ENCODE assay signal across 8 cellular contexts in genomic region chr20:2005831-2006426, GRCh38. TPM values are rescaled to one million over a fixed set of nuclear protein-coding genes. Genes with fewer than 3 reads are reported as not detected.
A peak's percentile ranks its signal among the peaks of the same experiment; 100 is the strongest.
DNase-seq lines count a peak whose midpoint lies in the region; TF ChIP-seq lines count a peak whose summit lies in the region.

No MANE protein-coding gene starts in this region.

- H3K4me3 ChIP-seq in astrocyte of the cerebellum (ENCODE audit: low read depth, low read length) (no peak overlapping the region), BE2C (ENCODE audit: low read depth, low read length) (no peak overlapping the region)

- in situ Hi-C loops in astrocyte of the cerebellum (cut with HindIII; ENCODE audit: low sequenced_read_pairs), result no loop called here

- H3K27me3 ChIP-seq in BE2C, result no peaks in the 10 kb centered on the region

- DNase-seq in AG08395 (ENCODE audit: low spot score), result peak; percentile 66
- peak; percentile 80 for DNase-seq in HK-2 (ENCODE audit: unreplicated experiment)
- DNase-seq in T-helper 9 cell, result peak; percentile 49
- peak; percentile 19 for DNase-seq in astrocyte of the cerebellum (ENCODE audit: low read depth)
- peak; percentile 81 for DNase-seq in iPS-NIHi11 (ENCODE audit: low spot score)
- peak; percentile 28 to 47 for DNase-seq in stimulated activated CD4-positive, alpha-beta T cell treated with anti-CD3 and anti-CD28 coated beads, Interleukin-15, amount 100 ng/mL, for 48 hours (ENCODE audit: low read depth in 2 of 2)
- no peak for DNase-seq in NCI-H774 (lab: John Stamatoyannopoulos, UW)
- no peak for DNase-seq in BE2C

- no peaks in the 10 kb centered on the region for H3K4me1 ChIP-seq in BE2C

- TF ChIP-seq CTCF in astrocyte of the cerebellum (IDR thresholded peaks at IDR 0.05; ENCODE audit: low read depth, low read length, missing control alignments) (no peak), BE2C (IDR thresholded peaks at IDR 0.05; ENCODE audit: low read depth, low read length) (no peak)

- H3K9me3 ChIP-seq in BE2C, result no peaks in the 10 kb centered on the region

- no peaks in the 10 kb centered on the region for H3K36me3 ChIP-seq in BE2C

RNA-seq across cellular contexts. Expression of gene PDYN, which starts 12.1 kb away (rescaled TPM):
- not detected for polyA plus RNA-seq in BE2C (2012; ENCODE audit: insufficient read depth, insufficient read length, low read depth)

Comparison
In these comparisons a context has a peak if more than half of its experiments do, and no peak if none do; other contexts are left out.
1. DNase-seq: peak in AG08395 (single experiment), HK-2 (single experiment), T-helper 9 cell (single experiment), astrocyte of the cerebellum (single experiment), iPS-NIHi11 (single experiment) and stimulated activated CD4-positive, alpha-beta T cell treated with anti-CD3 and anti-CD28 coated beads, Interleukin-15, amount 100 ng/mL, for 48 hours (2 of 2); none in NCI-H774 (single experiment) and BE2C (single experiment).